18 cellular contexts compared by ENCODE assay signal in the genomic region with DNA sequence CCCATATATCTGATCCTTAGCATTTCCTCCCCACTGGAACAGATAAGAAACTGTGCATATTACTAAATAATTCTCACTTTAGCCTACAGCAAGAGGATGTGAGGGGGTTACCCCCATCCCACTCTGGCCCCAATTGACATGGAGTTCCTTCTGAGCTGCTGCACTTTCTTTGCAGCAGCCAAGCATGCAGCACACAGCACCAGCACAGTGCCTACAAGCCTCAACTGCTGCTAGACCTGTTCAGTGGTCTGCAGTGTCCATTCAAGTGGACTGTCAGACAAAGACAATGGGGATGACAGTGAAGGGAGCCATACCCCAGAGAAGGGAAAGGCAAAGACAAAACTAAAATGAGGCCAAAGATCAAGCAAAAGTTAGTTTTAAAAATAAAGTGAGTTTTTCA.
"Had no signal": no experiment of that assay in that cellular context is flagged by ENCODE, and none has a peak within 500 bp of the region (broad histone marks: within the 10 kb centered on the region; RNA-seq: fewer than 3 reads in every experiment).

No MANE protein-coding gene starts in this region.

- H3K4me3 ChIP-seq: ascending aorta, body of pancreas, MG63, SJSA1 had no signal

- H3K36me3 ChIP-seq: ascending aorta, MG63, SJSA1, WERI-Rb-1 had no signal

- H3K27me3 ChIP-seq: ascending aorta, body of pancreas, MG63, SJSA1 had no signal

- DNase-seq: activated CD4-positive, alpha-beta T cell treated with anti-CD3 and anti-CD28 coated beads for 4 hours; activated CD8-positive, alpha-beta memory T cell treated with anti-CD3 and anti-CD28 coated beads, Interleukin-2, amount 50 U/mL, for 48 hours; activated CD8-positive, alpha-beta T cell treated with anti-CD3 and anti-CD28 coated beads, Interleukin-2, amount 10 ng/mL, durations not matched to agents 7 days and 5 days; activated naive CD4-positive, alpha-beta T cell; activated T-cell treated with anti-CD3 and anti-CD28 coated beads, Interleukin-2, amount 50 U/mL, for 1 hour; body of pancreas; MG63; NCI-H1105 treated with DMSO at 0.1 percent for 48 hours; NCI-H1436 treated with DMSO at 0.1 percent for 48 hours; NCI-H187; NCI-H2081; NCI-H510A treated with DMSO at 0.1 percent for 48 hours; PC-3; SHP77; T-helper 9 cell; WERI-Rb-1 had no signal

- H3K9me3 ChIP-seq: ascending aorta, body of pancreas, MG63, SJSA1 had no signal

- H3K27ac ChIP-seq: ascending aorta, body of pancreas, SJSA1, WERI-Rb-1 had no signal

- H3K4me1 ChIP-seq: ascending aorta, body of pancreas, SJSA1 had no signal
